Comparison of ENCODE assay signal across 24 cellular contexts in genomic region chr11:127059286-127060200, GRCh38. TPM values are rescaled to one million over a fixed set of nuclear protein-coding genes. Genes with fewer than 3 reads are reported as not detected.
A peak's percentile ranks its signal among the peaks of the same experiment; 100 is the strongest.
DNase-seq lines count a peak whose midpoint lies in the region; ATAC-seq, FAIRE-seq and TF ChIP-seq lines count a peak whose summit lies in the region.
"Had no signal": no experiment of that assay in that cellular context is flagged by ENCODE, and none has a peak within 500 bp of the region (broad histone marks: within the 10 kb centered on the region; RNA-seq: fewer than 3 reads in every experiment).

No MANE protein-coding gene starts in this region.

- no TSS peak for BruUV-seq in A673 (replicated peaks; lab: Mats Ljungman, UMichigan)

- H3K79me2 ChIP-seq in astrocyte (ENCODE audit: insufficient read depth, low read length) = no peaks in the 10 kb centered on the region

- ATAC-seq in activated CD8-positive, alpha-beta memory T cell treated with anti-CD3 and anti-CD28 coated beads, Interleukin-2, amount 10 ng/mL, durations not matched to agents 7 days and 5 days = no peak
- ATAC-seq: left lobe of liver had no signal

- TF ChIP-seq CTCF in astrocyte (IDR thresholded peaks at IDR 0.05; ENCODE audit: insufficient read depth, low read depth, low read length) = no peak
- no peak for TF ChIP-seq CTCF in A673 (conservative IDR thresholded peaks at IDR 0.05; ENCODE audit: low read depth, low read length)
- TF ChIP-seq CTCF in chondrocyte (IDR thresholded peaks at IDR 0.05) = no peak

- H3K4me1 Mint-ChIP-seq in astrocyte (ENCODE audit: low read depth, unreplicated experiment) (no peaks in the 10 kb centered on the region), chondrocyte (ENCODE audit: low read depth) (no peaks in the 10 kb centered on the region)
- no peaks in the 10 kb centered on the region for H3K4me1 Mint-ChIP-seq in activated CD8-positive, alpha-beta memory T cell treated with anti-CD3 and anti-CD28 coated beads, Interleukin-2, amount 10 ng/mL, durations not matched to agents 7 days and 5 days
- H3K4me1 Mint-ChIP-seq: CD4-positive, CD25-positive, alpha-beta regulatory T cell; naive B cell had no signal

- H4K8ac ChIP-seq in neuronal stem cell (ENCODE audit: low read depth, low read length) = no peak overlapping the region

- H3K4me3 Mint-ChIP-seq in astrocyte (ENCODE audit: unreplicated experiment) (no peak overlapping the region), chondrocyte (ENCODE audit: unreplicated experiment) (no peak overlapping the region)
- no peak overlapping the region for H3K4me3 Mint-ChIP-seq in activated CD8-positive, alpha-beta memory T cell treated with anti-CD3 and anti-CD28 coated beads, Interleukin-2, amount 10 ng/mL, durations not matched to agents 7 days and 5 days
- H3K4me3 Mint-ChIP-seq: naive B cell had no signal

- no peaks in the 10 kb centered on the region for H3K79me1 ChIP-seq in neuronal stem cell (ENCODE audit: low read depth, low read length)

- H2AFZ ChIP-seq in astrocyte (ENCODE audit: low read depth, low read length) (no peak overlapping the region), neuronal stem cell (ENCODE audit: low read length) (no peak overlapping the region)

- no peak overlapping the region for H3K27ac Mint-ChIP-seq in astrocyte (ENCODE audit: unreplicated experiment)
- H3K27ac Mint-ChIP-seq in chondrocyte (ENCODE audit: unreplicated experiment) = no peak overlapping the region
- H3K27ac Mint-ChIP-seq in activated CD8-positive, alpha-beta memory T cell treated with anti-CD3 and anti-CD28 coated beads, Interleukin-2, amount 10 ng/mL, durations not matched to agents 7 days and 5 days = no peak overlapping the region
- H3K27ac Mint-ChIP-seq: CD4-positive, CD25-positive, alpha-beta regulatory T cell had no signal

- CTCF ChIA-PET in A673 (lab: Charles Lee) = no interaction called here
- CTCF ChIA-PET in activated CD8-positive, alpha-beta memory T cell treated with anti-CD3 and anti-CD28 coated beads, Interleukin-2, amount 10 ng/mL, durations not matched to agents 7 days and 5 days (lab: Charles Lee) = no interaction called here

- no peaks in the 10 kb centered on the region for H3K27me3 ChIP-seq in astrocyte (ENCODE audit: insufficient read depth, low read length)
- no peaks in the 10 kb centered on the region for H3K27me3 ChIP-seq in neuronal stem cell (ENCODE audit: control insufficient read depth in 3 of 3, insufficient read depth in 3 of 3, low read depth in 1 of 3, low read length in 3 of 3)
- H3K27me3 ChIP-seq in A673 (replicated peaks; ENCODE audit: insufficient read depth, low read depth, low read length, poor library complexity) = peaks cover 19% of the 10 kb centered on the region
- H3K27me3 ChIP-seq: upper lobe of left lung had no signal

- peaks cover 6% of the 10 kb centered on the region for H3K27me3 Mint-ChIP-seq in astrocyte (ENCODE audit: low read depth, unreplicated experiment)
- peaks cover 16% of the 10 kb centered on the region for H3K27me3 Mint-ChIP-seq in chondrocyte (ENCODE audit: low read depth)
- no peaks in the 10 kb centered on the region for H3K27me3 Mint-ChIP-seq in activated CD8-positive, alpha-beta memory T cell treated with anti-CD3 and anti-CD28 coated beads, Interleukin-2, amount 10 ng/mL, durations not matched to agents 7 days and 5 days
- H3K27me3 Mint-ChIP-seq: CD4-positive, CD25-positive, alpha-beta regulatory T cell; naive B cell had no signal

- intact Hi-C loops in A673 (cut with micrococcal nuclease; ENCODE audit: unreplicated experiment) = no loop called here

- no CpG with 5 or more reads among the region's 19 CpGs for WGBS in neuronal stem cell (ENCODE audit: extremely low coverage in 2 of 2, insufficient read length in 2 of 2, insufficient replicate concordance in 1 of 2), 2 donors

- DNase-seq in AG20443 (ENCODE audit: low spot score) (peak; percentile 71), GM04504 (ENCODE audit: low read depth) (peak; percentile 29), astrocyte (ENCODE audit: low read depth) (peak; percentile 6), neuronal stem cell (ENCODE audit: low spot score) (no peak), A673 (ENCODE audit: low spot score) (no peak), chondrocyte (ENCODE audit: low spot score) (no peak)
- DNase-seq in activated CD8-positive, alpha-beta memory T cell treated with anti-CD3 and anti-CD28 coated beads, Interleukin-2, amount 10 ng/mL, durations not matched to agents 7 days and 5 days = no peak
- DNase-seq in effector CD8-positive, alpha-beta T cell (lab: John Stamatoyannopoulos, UW) = no peak
- DNase-seq: activated CD4-positive, alpha-beta T cell treated with anti-CD3 and anti-CD28 coated beads, Interleukin-2, amount 50 U/mL, for 4 hours; activated CD8-positive, alpha-beta memory T cell treated with anti-CD3 and anti-CD28 coated beads, Interleukin-2, amount 50 U/mL, for 48 hours; activated naive CD4-positive, alpha-beta T cell treated with anti-CD3 and anti-CD28 coated beads, Interleukin-2, amount 50 U/mL, for 16 hours; CD4-positive, CD25-positive, alpha-beta regulatory T cell; GOT3; mesenchymal stem cell; naive B cell; NCI-H2029; small intestine; stimulated activated CD8-positive, alpha-beta memory T cell treated with anti-CD3 and anti-CD28 coated beads, Interleukin-4, amount 100 ng/mL, for 48 hours had no signal

- H2BK12ac ChIP-seq in neuronal stem cell (ENCODE audit: low read length) = no peak overlapping the region

- H3K4me3 ChIP-seq in astrocyte (ENCODE audit: insufficient read depth, low read depth, low read length) (no peak overlapping the region), neuronal stem cell (ENCODE audit: low read length in 2 of 2) (no peak overlapping the region), A673 (ENCODE audit: low read depth, low read length, poor library complexity, severe bottlenecking) (no peak overlapping the region)
- H3K4me3 ChIP-seq: esophagus muscularis mucosa, upper lobe of left lung had no signal

- H3K9me3 Mint-ChIP-seq in astrocyte (ENCODE audit: unreplicated experiment) (no peaks in the 10 kb centered on the region), chondrocyte (ENCODE audit: low read depth) (no peaks in the 10 kb centered on the region)
- H3K9me3 Mint-ChIP-seq in activated CD8-positive, alpha-beta memory T cell treated with anti-CD3 and anti-CD28 coated beads, Interleukin-2, amount 10 ng/mL, durations not matched to agents 7 days and 5 days (ENCODE audit: low read depth) = no peaks in the 10 kb centered on the region

- H4K20me1 ChIP-seq in astrocyte (ENCODE audit: insufficient read depth, low read length) = no peaks in the 10 kb centered on the region

- H3K4ac ChIP-seq in neuronal stem cell (ENCODE audit: low read length) = no peak overlapping the region

- H2AK5ac ChIP-seq in neuronal stem cell (ENCODE audit: low read depth, low read length) = no peak overlapping the region

- H3K27ac ChIP-seq in astrocyte (ENCODE audit: low read depth, low read length) (no peak overlapping the region), neuronal stem cell (replicated peaks; ENCODE audit: low read length) (no peak overlapping the region), A673 (ENCODE audit: low read depth, low read length, poor library complexity, severe bottlenecking) (no peak overlapping the region)
- H3K27ac ChIP-seq: esophagus muscularis mucosa, RWPE1, upper lobe of left lung had no signal

- no peak overlapping the region for H3K23ac ChIP-seq in neuronal stem cell (ENCODE audit: low read depth, low read length, poor library complexity)

- H2BK5ac ChIP-seq in neuronal stem cell (ENCODE audit: low read length) = no peak overlapping the region

- peak overlapping the region; percentile 46 for H3K18ac ChIP-seq in neuronal stem cell (ENCODE audit: low read length)

- H3K36me3 Mint-ChIP-seq in astrocyte (ENCODE audit: low read depth, unreplicated experiment) (no peaks in the 10 kb centered on the region), chondrocyte (ENCODE audit: low read depth) (no peaks in the 10 kb centered on the region)
- no peaks in the 10 kb centered on the region for H3K36me3 Mint-ChIP-seq in activated CD8-positive, alpha-beta memory T cell treated with anti-CD3 and anti-CD28 coated beads, Interleukin-2, amount 10 ng/mL, durations not matched to agents 7 days and 5 days
- H3K36me3 Mint-ChIP-seq: CD4-positive, CD25-positive, alpha-beta regulatory T cell; naive B cell had no signal

- H4K91ac ChIP-seq in neuronal stem cell (ENCODE audit: low read depth, low read length, poor library complexity) = no peak overlapping the region

- H2BK15ac ChIP-seq in neuronal stem cell (ENCODE audit: low read length) = no peak overlapping the region

- POLR2A ChIA-PET in A673 (lab: Charles Lee; ENCODE audit: low non-redundant PET) = no interaction called here

- no peaks in the 10 kb centered on the region for H3K36me3 ChIP-seq in astrocyte (ENCODE audit: insufficient read depth, low read length)
- no peaks in the 10 kb centered on the region for H3K36me3 ChIP-seq in neuronal stem cell (replicated peaks in 1 of 2; ENCODE audit: control insufficient read depth in 2 of 2, insufficient read depth in 2 of 2, low read length in 2 of 2)
- H3K36me3 ChIP-seq in A673 (ENCODE audit: insufficient read depth, low read length, poor library complexity, severe bottlenecking) = no peaks in the 10 kb centered on the region
- H3K36me3 ChIP-seq: esophagus muscularis mucosa, upper lobe of left lung had no signal

- H3K4me2 ChIP-seq in astrocyte (ENCODE audit: low read length) (no peak overlapping the region), neuronal stem cell (ENCODE audit: insufficient read depth, low read length, poor library complexity, severe bottlenecking) (no peak overlapping the region)

- no peak overlapping the region for H3K14ac ChIP-seq in neuronal stem cell (ENCODE audit: low read length)

- H3K9me3 ChIP-seq in astrocyte (ENCODE audit: insufficient read depth, low read depth, low read length) (no peaks in the 10 kb centered on the region), neuronal stem cell (replicated peaks in 1 of 2; ENCODE audit: control insufficient read depth in 2 of 2, insufficient read depth in 1 of 2, low read depth in 1 of 2, low read length in 2 of 2) (no peaks in the 10 kb centered on the region), A673 (ENCODE audit: low read depth, low read length, poor library complexity, severe bottlenecking) (no peaks in the 10 kb centered on the region)
- H3K9me3 ChIP-seq: esophagus muscularis mucosa, upper lobe of left lung had no signal

- H3K9ac ChIP-seq in astrocyte (ENCODE audit: low read length) = no peak overlapping the region
- H3K9ac ChIP-seq in neuronal stem cell (ENCODE audit: low read depth, low read length, poor library complexity) = no peak overlapping the region

- H3K4me1 ChIP-seq in astrocyte (ENCODE audit: insufficient read depth, low read length) (no peaks in the 10 kb centered on the region), neuronal stem cell (ENCODE audit: control insufficient read depth in 2 of 2, insufficient read depth in 1 of 2, low read depth in 1 of 2, low read length in 2 of 2) (peaks cover 0 to 16% of the 10 kb centered on the region in 2 donors), A673 (ENCODE audit: insufficient read depth, low read length, poor library complexity, severe bottlenecking) (no peaks in the 10 kb centered on the region)
- H3K4me1 ChIP-seq: esophagus muscularis mucosa, upper lobe of left lung had no signal

- no peak overlapping the region for H2BK120ac ChIP-seq in neuronal stem cell (ENCODE audit: low read depth, low read length)

- FAIRE-seq in astrocyte (lab: Jason Lieb, UNC) = no peak
- FAIRE-seq: frontal cortex, small intestine had no signal

RNA-seq across cellular contexts. Expression of gene KIRREL3, which starts 59.0 kb away (rescaled TPM):
- total RNA-seq in astrocyte = 0.79 and 0.91 TPM in 2 replicates
- polyA plus RNA-seq in neuronal stem cell (2013, experiment 1 of 2) = 1.2 TPM
- 1.4 TPM for polyA plus RNA-seq in neuronal stem cell (2013, experiment 2 of 2)
- total RNA-seq in A673 (2021) = not detected in 2 replicates
- total RNA-seq in chondrocyte = 1.2 to 1.6 TPM (median 1.5 TPM) in 3 replicates
- total RNA-seq in activated CD8-positive, alpha-beta memory T cell treated with anti-CD3 and anti-CD28 coated beads, Interleukin-2, amount 10 ng/mL, durations not matched to agents 7 days and 5 days = not detected
- total RNA-seq: CD4-positive, CD25-positive, alpha-beta regulatory T cell; T-helper 1 cell treated with Interleukin-12 subunit alpha and Interleukin-12 subunit beta and Interleukin-4 antibody, amounts not matched to agents 30 ng/mL and 1 ng/mL, for 36 hours had no signal
- polyA plus RNA-seq: CD4-positive, CD25-positive, alpha-beta regulatory T cell had no signal

Comparison
In these comparisons a context has a peak if more than half of its experiments do, and no peak if none do; other contexts are left out.
1. DNase-seq: peak in AG20443 (single experiment), GM04504 (single experiment) and astrocyte (single experiment); none in neuronal stem cell (single experiment), A673 (single experiment), chondrocyte (single experiment), activated CD8-positive, alpha-beta memory T cell treated with anti-CD3 and anti-CD28 coated beads, Interleukin-2, amount 10 ng/mL, durations not matched to agents 7 days and 5 days (single experiment) and effector CD8-positive, alpha-beta T cell (single experiment).